In the genomic region with DNA sequence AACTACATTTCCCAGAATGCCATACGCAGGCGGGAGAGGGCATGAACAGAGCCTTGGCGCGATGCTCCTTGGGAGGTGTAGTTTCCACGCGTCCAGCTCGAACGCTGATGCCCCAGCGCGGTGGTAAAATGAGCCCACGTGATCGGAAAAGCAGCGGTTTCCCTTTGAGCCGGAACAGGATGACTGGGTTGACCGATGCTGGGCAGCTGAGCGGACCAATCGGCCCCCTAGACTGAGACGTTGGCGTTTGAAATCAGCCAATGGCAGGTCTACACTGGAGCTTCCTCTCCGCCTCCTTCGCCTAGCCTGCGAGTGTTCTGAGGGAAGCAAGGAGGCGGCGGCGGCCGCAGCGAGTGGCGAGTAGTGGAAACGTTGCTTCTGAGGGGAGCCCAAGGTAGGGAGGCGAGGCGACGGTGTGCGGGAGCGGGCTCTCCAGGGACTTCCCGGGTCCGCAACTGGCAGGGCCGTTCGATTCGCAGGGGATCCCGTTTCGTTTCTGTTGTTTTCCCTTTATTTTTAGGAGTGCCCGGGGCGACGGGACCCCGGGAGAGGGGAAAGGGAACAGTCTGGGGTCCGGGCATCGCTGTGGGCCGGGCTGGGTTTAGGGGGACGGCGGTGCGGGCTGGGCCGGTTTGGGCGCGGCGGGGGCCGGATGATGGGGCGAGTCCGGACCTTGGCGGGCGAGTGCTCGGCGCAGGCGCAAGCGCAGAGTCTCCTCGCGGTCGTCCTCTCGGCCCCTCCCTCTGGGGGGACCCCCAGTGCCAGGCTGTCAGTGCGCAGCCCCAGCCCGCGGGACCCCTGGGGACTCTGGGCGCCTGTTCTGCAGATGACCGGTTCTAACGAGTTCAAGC, we compare ENCODE assay signal across 8 cellular contexts. TPM values are rescaled to one million over a fixed set of nuclear protein-coding genes. Genes with fewer than 3 reads are reported as not detected.
A peak's percentile ranks its signal among the peaks of the same experiment; 100 is the strongest.
DNase-seq lines count a peak whose midpoint lies in the region; ATAC-seq lines count a peak whose summit lies in the region.

A gene with protein sequence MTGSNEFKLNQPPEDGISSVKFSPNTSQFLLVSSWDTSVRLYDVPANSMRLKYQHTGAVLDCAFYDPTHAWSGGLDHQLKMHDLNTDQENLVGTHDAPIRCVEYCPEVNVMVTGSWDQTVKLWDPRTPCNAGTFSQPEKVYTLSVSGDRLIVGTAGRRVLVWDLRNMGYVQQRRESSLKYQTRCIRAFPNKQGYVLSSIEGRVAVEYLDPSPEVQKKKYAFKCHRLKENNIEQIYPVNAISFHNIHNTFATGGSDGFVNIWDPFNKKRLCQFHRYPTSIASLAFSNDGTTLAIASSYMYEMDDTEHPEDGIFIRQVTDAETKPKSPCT (plus strand): TSS at position 311 of the 851 bp plus-strand sequence. CDS start 516 bp downstream, at position 827.

- H3K9me3 Mint-ChIP-seq in activated CD4-positive, alpha-beta T cell treated with anti-CD3 and anti-CD28 coated beads, Interleukin-2, amount 10 ng/mL, durations not matched to agents 7 days and 5 days = no peaks in the 10 kb centered on the region

- H3K4me3 ChIP-seq in BLaER1 = peak within 1 kb of the TSS; percentile 93

- H3K27ac ChIP-seq in BLaER1 = peak within 1 kb of the TSS; percentile 98

- peak within 1 kb of the TSS; percentile 100 for H3K27ac Mint-ChIP-seq in activated CD4-positive, alpha-beta T cell treated with anti-CD3 and anti-CD28 coated beads, Interleukin-2, amount 10 ng/mL, durations not matched to agents 7 days and 5 days

- peaks cover 81% of the 10 kb centered on the region for H3K4me1 Mint-ChIP-seq in activated CD4-positive, alpha-beta T cell treated with anti-CD3 and anti-CD28 coated beads, Interleukin-2, amount 10 ng/mL, durations not matched to agents 7 days and 5 days

- CTCF ChIA-PET in activated CD4-positive, alpha-beta T cell treated with anti-CD3 and anti-CD28 coated beads, Interleukin-2, amount 10 ng/mL, durations not matched to agents 7 days and 5 days (lab: Charles Lee) = interaction anchor here (0.7 to 1.2 kb wide), 7 partner anchors 9 to 1235 kb away, joined by 3 to 6 read pairs (median 3); a partner anchor contains a TSS

- H3K9ac ChIP-seq in BLaER1 = peak within 1 kb of the TSS; percentile 96

- H3K4me2 ChIP-seq in BLaER1 = peak within 1 kb of the TSS; percentile 90

- peaks cover 47% of the 10 kb centered on the region for H3K36me3 Mint-ChIP-seq in activated CD4-positive, alpha-beta T cell treated with anti-CD3 and anti-CD28 coated beads, Interleukin-2, amount 10 ng/mL, durations not matched to agents 7 days and 5 days (ENCODE audit: low read depth)

- DNase-seq in NCI-H69 (lab: John Stamatoyannopoulos, UW) = peak; percentile 97
- peak; percentile 97 for DNase-seq in activated CD4-positive, alpha-beta T cell treated with anti-CD3 and anti-CD28 coated beads, Interleukin-2, amount 10 ng/mL, durations not matched to agents 7 days and 5 days
- peak; percentile 40 for DNase-seq in cortex of kidney (lab: John Stamatoyannopoulos, UW)
- DNase-seq in left colon = peak; percentile 96 to 99
- peak; percentile 97 for DNase-seq in stimulated activated CD4-positive, alpha-beta T cell treated with anti-CD3 and anti-CD28 coated beads, Interleukin-1b, Interleukin-23, amount 100 ng/mL, for 48 hours

- H3K27me3 ChIP-seq in BLaER1 = peaks cover 45% of the 10 kb centered on the region

- H4K20me1 ChIP-seq in BLaER1 = peaks cover 77% of the 10 kb centered on the region

- peaks cover 43% of the 10 kb centered on the region for H3K36me3 ChIP-seq in BLaER1

- peak within 1 kb of the TSS; percentile 100 for H3K4me3 Mint-ChIP-seq in activated CD4-positive, alpha-beta T cell treated with anti-CD3 and anti-CD28 coated beads, Interleukin-2, amount 10 ng/mL, durations not matched to agents 7 days and 5 days

- peaks cover 27% of the 10 kb centered on the region for H3K27me3 Mint-ChIP-seq in activated CD4-positive, alpha-beta T cell treated with anti-CD3 and anti-CD28 coated beads, Interleukin-2, amount 10 ng/mL, durations not matched to agents 7 days and 5 days

- H3K9me3 ChIP-seq in BLaER1 = peaks cover 6% of the 10 kb centered on the region; the same call in 1 of the 2 replicates

- ATAC-seq in GM19328 (IDR thresholded peaks at IDR 0.05; ENCODE audit: unreplicated experiment) = peak; percentile 93
- peak; percentile 85 for ATAC-seq in HG03520 (IDR thresholded peaks at IDR 0.05; ENCODE audit: unreplicated experiment)
- peak; percentile 95 for ATAC-seq in left colon

- POLR2A ChIA-PET in activated CD4-positive, alpha-beta T cell treated with anti-CD3 and anti-CD28 coated beads, Interleukin-2, amount 10 ng/mL, durations not matched to agents 7 days and 5 days (lab: Charles Lee) = no interaction called here

- intact Hi-C loops in left colon (cut with DNase I, micrococcal nuclease) = no loop called here

- peaks cover 69% of the 10 kb centered on the region for H3K4me1 ChIP-seq in BLaER1

RNA-seq across cellular contexts. Expression of the gene that starts here (rescaled TPM):
- 100 to 1,000 TPM; 224 to 255 TPM for total RNA-seq in activated CD4-positive, alpha-beta T cell treated with anti-CD3 and anti-CD28 coated beads, Interleukin-2, amount 10 ng/mL, durations not matched to agents 7 days and 5 days
- 10 to 100 TPM; 58.2 to 69.6 TPM for total RNA-seq in left colon

Comparison
In these comparisons a context has a peak if more than half of its experiments do, and no peak if none do; other contexts are left out.
1. Peak in every context shown above with its lines: DNase-seq, ATAC-seq, H3K4me3 ChIP-seq and H3K27ac ChIP-seq.
2. DNase-seq: peak in every context shown above with its lines; median percentile 98 in left colon; 97 in NCI-H69; 97 in activated CD4-positive, alpha-beta T cell treated with anti-CD3 and anti-CD28 coated beads, Interleukin-2, amount 10 ng/mL, durations not matched to agents 7 days and 5 days; 97 in stimulated activated CD4-positive, alpha-beta T cell treated with anti-CD3 and anti-CD28 coated beads, Interleukin-1b, Interleukin-23, amount 100 ng/mL, for 48 hours; 40 in cortex of kidney.